1 cellular context compared by ENCODE assay signal in the genomic region with DNA sequence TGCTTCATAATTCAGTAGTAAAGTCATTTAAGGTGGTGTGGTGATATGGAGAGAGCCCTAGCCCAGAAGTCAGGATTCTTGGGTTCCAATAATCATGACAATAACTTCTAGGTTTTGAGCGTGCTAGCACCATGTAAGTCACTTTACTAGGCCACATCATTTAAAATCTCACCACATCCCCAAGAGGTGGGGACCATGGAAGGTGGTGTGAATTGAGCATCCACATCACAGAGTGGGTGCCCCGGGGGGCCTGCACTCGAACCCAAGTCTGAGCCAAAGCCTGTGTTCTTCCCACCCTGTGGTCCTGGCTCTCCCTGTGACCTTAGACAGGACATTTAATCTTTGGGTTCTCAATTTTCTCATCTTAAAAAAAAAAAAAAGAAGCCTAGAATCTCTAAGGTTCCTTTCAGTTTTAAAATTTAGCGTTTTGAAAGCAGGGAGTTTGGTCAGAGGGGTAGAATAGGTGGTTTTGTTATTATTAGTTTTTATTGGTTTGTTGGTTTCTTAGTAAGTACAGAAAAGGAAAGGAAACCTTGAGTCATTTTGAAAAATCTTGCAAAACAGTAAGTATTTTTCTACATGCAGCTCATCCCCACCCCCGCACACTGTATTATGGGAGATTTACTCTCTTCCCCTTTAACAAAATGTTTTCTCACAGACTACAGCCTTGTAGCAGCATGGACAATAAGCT.
TF ChIP-seq lines count a peak whose summit lies in the region.

No MANE protein-coding gene starts in this region.

TF ChIP-seq in GM12878, 131 proteins besides CTCF, POLR2A, EP300 and RAD21 (continued from another document and continues in another):
- TF ChIP-seq, protein P1, sequence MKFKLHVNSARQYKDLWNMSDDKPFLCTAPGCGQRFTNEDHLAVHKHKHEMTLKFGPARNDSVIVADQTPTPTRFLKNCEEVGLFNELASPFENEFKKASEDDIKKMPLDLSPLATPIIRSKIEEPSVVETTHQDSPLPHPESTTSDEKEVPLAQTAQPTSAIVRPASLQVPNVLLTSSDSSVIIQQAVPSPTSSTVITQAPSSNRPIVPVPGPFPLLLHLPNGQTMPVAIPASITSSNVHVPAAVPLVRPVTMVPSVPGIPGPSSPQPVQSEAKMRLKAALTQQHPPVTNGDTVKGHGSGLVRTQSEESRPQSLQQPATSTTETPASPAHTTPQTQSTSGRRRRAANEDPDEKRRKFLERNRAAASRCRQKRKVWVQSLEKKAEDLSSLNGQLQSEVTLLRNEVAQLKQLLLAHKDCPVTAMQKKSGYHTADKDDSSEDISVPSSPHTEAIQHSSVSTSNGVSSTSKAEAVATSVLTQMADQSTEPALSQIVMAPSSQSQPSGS (IDR thresholded peaks at IDR 0.05; ENCODE audit: low read length) = peak; percentile 97
- TF ChIP-seq POLR2AphosphoS2 (IDR thresholded peaks at IDR 0.05; ENCODE audit: low read depth, low read length) = no peak
- TF ChIP-seq, protein P2, sequence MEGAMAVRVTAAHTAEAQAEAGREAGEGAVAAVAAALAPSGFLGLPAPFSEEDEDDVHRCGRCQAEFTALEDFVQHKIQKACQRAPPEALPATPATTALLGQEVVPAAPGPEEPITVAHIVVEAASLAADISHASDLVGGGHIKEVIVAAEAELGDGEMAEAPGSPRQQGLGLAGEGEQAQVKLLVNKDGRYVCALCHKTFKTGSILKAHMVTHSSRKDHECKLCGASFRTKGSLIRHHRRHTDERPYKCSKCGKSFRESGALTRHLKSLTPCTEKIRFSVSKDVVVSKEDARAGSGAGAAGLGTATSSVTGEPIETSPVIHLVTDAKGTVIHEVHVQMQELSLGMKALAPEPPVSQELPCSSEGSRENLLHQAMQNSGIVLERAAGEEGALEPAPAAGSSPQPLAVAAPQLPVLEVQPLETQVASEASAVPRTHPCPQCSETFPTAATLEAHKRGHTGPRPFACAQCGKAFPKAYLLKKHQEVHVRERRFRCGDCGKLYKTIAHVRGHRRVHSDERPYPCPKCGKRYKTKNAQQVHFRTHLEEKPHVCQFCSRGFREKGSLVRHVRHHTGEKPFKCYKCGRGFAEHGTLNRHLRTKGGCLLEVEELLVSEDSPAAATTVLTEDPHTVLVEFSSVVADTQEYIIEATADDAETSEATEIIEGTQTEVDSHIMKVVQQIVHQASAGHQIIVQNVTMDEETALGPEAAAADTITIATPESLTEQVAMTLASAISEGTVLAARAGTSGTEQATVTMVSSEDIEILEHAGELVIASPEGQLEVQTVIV (IDR thresholded peaks at IDR 0.05; ENCODE audit: borderline replicate concordance, partially characterized antibody) = no peak
- TF ChIP-seq FOXM1 (IDR thresholded peaks at IDR 0.05; ENCODE audit: low read depth, low read length) = peak; percentile 87
- TF ChIP-seq JUNB (IDR thresholded peaks at IDR 0.05) = peak; percentile 98
- TF ChIP-seq ASH2L (IDR thresholded peaks at IDR 0.05; ENCODE audit: borderline replicate concordance, low read depth) = no peak
- TF ChIP-seq BHLHE40 (IDR thresholded peaks at IDR 0.05; ENCODE audit: borderline replicate concordance in 1 of 2, low read depth in 2 of 2, low read length in 1 of 2) = 0 out of 4 replicates have a peak, but pooled peaks of 1 of the 2 experiments have one; percentile 42
- TF ChIP-seq ATF3 (IDR thresholded peaks at IDR 0.05; ENCODE audit: borderline replicate concordance, extremely low read depth, low read depth, low read length) = no peak
- peak; percentile 85 for TF ChIP-seq TBL1XR1 (IDR thresholded peaks at IDR 0.05; ENCODE audit: low read depth, low read length)
- TF ChIP-seq ZZZ3 (IDR thresholded peaks at IDR 0.05; ENCODE audit: control insufficient read depth, insufficient read length, low read depth) = no peak
- peak; percentile 53; the same call in 1 of the 2 replicates for TF ChIP-seq JUND (IDR thresholded peaks at IDR 0.05; ENCODE audit: low read depth, low read length)
- TF ChIP-seq SUPT20H (IDR thresholded peaks at IDR 0.05; ENCODE audit: borderline replicate concordance, control insufficient read depth, low read depth, low read length) = no peak
- TF ChIP-seq ZBED1 (IDR thresholded peaks at IDR 0.05; ENCODE audit: borderline replicate concordance) = peak; percentile 94; the same call in 1 of the 2 replicates
- TF ChIP-seq REST (IDR thresholded peaks at IDR 0.05; ENCODE audit: low read depth, low read length) = no peak
- TF ChIP-seq SREBF1 (IDR thresholded peaks at IDR 0.05; ENCODE audit: low read length) = peak; percentile 80
- TF ChIP-seq YY1 (IDR thresholded peaks at IDR 0.05; ENCODE audit: low read depth, low read length) = no peak
- no peak for TF ChIP-seq NR2C2 (IDR thresholded peaks at IDR 0.05; ENCODE audit: borderline replicate concordance, control insufficient read depth, insufficient read length, low read depth)
- no peak for TF ChIP-seq LARP7 (IDR thresholded peaks at IDR 0.05)
- TF ChIP-seq, protein P3, sequence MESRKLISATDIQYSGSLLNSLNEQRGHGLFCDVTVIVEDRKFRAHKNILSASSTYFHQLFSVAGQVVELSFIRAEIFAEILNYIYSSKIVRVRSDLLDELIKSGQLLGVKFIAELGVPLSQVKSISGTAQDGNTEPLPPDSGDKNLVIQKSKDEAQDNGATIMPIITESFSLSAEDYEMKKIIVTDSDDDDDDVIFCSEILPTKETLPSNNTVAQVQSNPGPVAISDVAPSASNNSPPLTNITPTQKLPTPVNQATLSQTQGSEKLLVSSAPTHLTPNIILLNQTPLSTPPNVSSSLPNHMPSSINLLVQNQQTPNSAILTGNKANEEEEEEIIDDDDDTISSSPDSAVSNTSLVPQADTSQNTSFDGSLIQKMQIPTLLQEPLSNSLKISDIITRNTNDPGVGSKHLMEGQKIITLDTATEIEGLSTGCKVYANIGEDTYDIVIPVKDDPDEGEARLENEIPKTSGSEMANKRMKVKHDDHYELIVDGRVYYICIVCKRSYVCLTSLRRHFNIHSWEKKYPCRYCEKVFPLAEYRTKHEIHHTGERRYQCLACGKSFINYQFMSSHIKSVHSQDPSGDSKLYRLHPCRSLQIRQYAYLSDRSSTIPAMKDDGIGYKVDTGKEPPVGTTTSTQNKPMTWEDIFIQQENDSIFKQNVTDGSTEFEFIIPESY (IDR thresholded peaks at IDR 0.05) = no peak
- TF ChIP-seq RCOR1 (conservative IDR thresholded peaks at IDR 0.05; ENCODE audit: low read depth, low read length) = peak; percentile 90; the same call in 1 of the 2 replicates
- no peak for TF ChIP-seq CEBPZ (IDR thresholded peaks at IDR 0.05; ENCODE audit: low read depth, low read length)
- no peak for TF ChIP-seq SRF (IDR thresholded peaks at IDR 0.05; ENCODE audit: low read depth in 2 of 2, low read length in 2 of 2)
- TF ChIP-seq, protein P4, sequence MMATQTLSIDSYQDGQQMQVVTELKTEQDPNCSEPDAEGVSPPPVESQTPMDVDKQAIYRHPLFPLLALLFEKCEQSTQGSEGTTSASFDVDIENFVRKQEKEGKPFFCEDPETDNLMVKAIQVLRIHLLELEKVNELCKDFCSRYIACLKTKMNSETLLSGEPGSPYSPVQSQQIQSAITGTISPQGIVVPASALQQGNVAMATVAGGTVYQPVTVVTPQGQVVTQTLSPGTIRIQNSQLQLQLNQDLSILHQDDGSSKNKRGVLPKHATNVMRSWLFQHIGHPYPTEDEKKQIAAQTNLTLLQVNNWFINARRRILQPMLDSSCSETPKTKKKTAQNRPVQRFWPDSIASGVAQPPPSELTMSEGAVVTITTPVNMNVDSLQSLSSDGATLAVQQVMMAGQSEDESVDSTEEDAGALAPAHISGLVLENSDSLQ (IDR thresholded peaks at IDR 0.05) = no peak
- no peak for TF ChIP-seq SMC3 (IDR thresholded peaks at IDR 0.05; ENCODE audit: borderline replicate concordance, low read length)
- no peak for TF ChIP-seq POU2F2 (IDR thresholded peaks at IDR 0.05; ENCODE audit: borderline replicate concordance, low read depth, low read length)
- no peak for TF ChIP-seq WRNIP1 (IDR thresholded peaks at IDR 0.05; ENCODE audit: borderline replicate concordance, low read depth, low read length)
- TF ChIP-seq STAT3 (IDR thresholded peaks at IDR 0.05; ENCODE audit: low read depth, low read length) = no peak
- TF ChIP-seq NR2C1 (IDR thresholded peaks at IDR 0.05) = no peak
- TF ChIP-seq FOXK2 (IDR thresholded peaks at IDR 0.05) = no peak
- no peak for TF ChIP-seq HDGF (IDR thresholded peaks at IDR 0.05)
- TF ChIP-seq CHD1 (IDR thresholded peaks at IDR 0.05; ENCODE audit: low read depth, low read length) = no peak
- peak; percentile 76 for TF ChIP-seq CREM (IDR thresholded peaks at IDR 0.05; ENCODE audit: low read depth)
- peak; percentile 76; the same call in 1 of the 2 replicates for TF ChIP-seq CBFB (IDR thresholded peaks at IDR 0.05; ENCODE audit: low read depth)
- TF ChIP-seq SIN3A (IDR thresholded peaks at IDR 0.05; ENCODE audit: low read depth, low read length) = no peak
- no peak; the same call in 1 of the 2 replicates for TF ChIP-seq IKZF1 (conservative IDR thresholded peaks at IDR 0.05)
- peak; percentile 94 for TF ChIP-seq RUNX3 (IDR thresholded peaks at IDR 0.05; ENCODE audit: low read length)
- TF ChIP-seq MYB (IDR thresholded peaks at IDR 0.05; ENCODE audit: borderline replicate concordance, low read depth, low read length) = no peak
- no peak for TF ChIP-seq RAD51 (IDR thresholded peaks at IDR 0.05)
- TF ChIP-seq PML (IDR thresholded peaks at IDR 0.05; ENCODE audit: low read length) = peak; percentile 76
- TF ChIP-seq BRCA1 (IDR thresholded peaks at IDR 0.05; ENCODE audit: low read depth, low read length) = no peak
- no peak; the same call in 1 of the 2 replicates for TF ChIP-seq ZBTB40 (IDR thresholded peaks at IDR 0.05; ENCODE audit: borderline replicate concordance)
